In genomic region chr3:87135412-87135811, GRCh38 we compare ENCODE assay signal across 11 cellular contexts.
"Had no signal": no experiment of that assay in that cellular context is flagged by ENCODE, and none has a peak within 500 bp of the region (broad histone marks: within the 10 kb centered on the region; RNA-seq: fewer than 3 reads in every experiment).

No MANE protein-coding gene starts in this region.

- H3K27ac Mint-ChIP-seq: GM23338, H9, HFFc6 had no signal

- FAIRE-seq: H1, H54 had no signal

- H3K4me3 Mint-ChIP-seq: GM23338, H9, HFFc6 had no signal

- H3K4me3 ChIP-seq: GM23248, GM23338, HAP-1 had no signal

- H3K4me2 ChIP-seq: GM23338 had no signal

- DNase-seq: GM23248, GOT3, H7, H9, HCEC 1CT, HFFc6 had no signal

- H3K4me1 Mint-ChIP-seq: GM23338, H9 had no signal

- H3K4me1 ChIP-seq: HAP-1 had no signal

- ATAC-seq: GM23338, HCT116 had no signal

- H3K9ac ChIP-seq: GM23248 had no signal

- H3K36me3 ChIP-seq: HAP-1 had no signal

- H3K9me3 ChIP-seq: HAP-1 had no signal

- H2AFZ ChIP-seq: GM23248, GM23338 had no signal

- H3K27ac ChIP-seq: GM23248 had no signal
